ENCODE assay signal across 9 cellular contexts in the genomic region with DNA sequence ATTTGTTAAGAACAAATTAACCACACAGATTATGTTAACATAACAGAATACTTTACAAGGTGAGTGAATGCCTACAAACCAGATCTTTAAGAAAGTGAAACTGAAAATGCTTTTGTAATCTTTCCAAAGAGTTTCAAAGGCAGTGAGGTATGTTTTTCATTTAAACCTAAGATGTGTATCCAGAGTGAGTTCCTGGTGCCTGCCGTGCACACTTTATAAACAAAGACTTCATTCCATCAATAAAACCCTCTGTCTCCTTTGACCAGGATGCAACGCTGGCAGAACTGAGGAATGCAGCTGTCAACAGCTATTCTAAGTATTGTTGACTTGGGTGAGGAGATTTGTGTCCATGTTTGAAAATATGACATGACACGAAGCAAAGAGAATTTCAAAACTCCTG.
A peak's percentile ranks its signal among the peaks of the same experiment; 100 is the strongest.
DNase-seq lines count a peak whose midpoint lies in the region; ATAC-seq, FAIRE-seq and TF ChIP-seq lines count a peak whose summit lies in the region.
"Had no signal": no experiment of that assay in that cellular context is flagged by ENCODE, and none has a peak within 500 bp of the region (broad histone marks: within the 10 kb centered on the region; RNA-seq: fewer than 3 reads in every experiment).

No MANE protein-coding gene starts in this region.

- no peak overlapping the region for H3K27ac Mint-ChIP-seq in astrocyte (ENCODE audit: unreplicated experiment)
- H3K27ac Mint-ChIP-seq in naive thymus-derived CD8-positive, alpha-beta T cell, result peak overlapping the region; percentile 13 to 89 (median 63)

- ATAC-seq in HG02798 (IDR thresholded peaks at IDR 0.05; ENCODE audit: poor library complexity, unreplicated experiment) (peak; percentile 66), right cardiac atrium (no peak)
- ATAC-seq in naive thymus-derived CD8-positive, alpha-beta T cell, result peak in 1 of 2 donors; percentile 36

- no peaks in the 10 kb centered on the region for H4K20me1 ChIP-seq in astrocyte (ENCODE audit: insufficient read depth, low read length)

- H3K4me3 ChIP-seq in astrocyte (ENCODE audit: insufficient read depth, low read depth, low read length), result no peak overlapping the region
- H3K4me3 ChIP-seq in right cardiac atrium (ENCODE audit: low read length), result no peak overlapping the region

- POLR2A ChIA-PET in naive thymus-derived CD8-positive, alpha-beta T cell (lab: Charles Lee), result no interaction called here

- H3K27ac ChIP-seq in astrocyte (ENCODE audit: low read depth, low read length), result no peak overlapping the region
- no peak overlapping the region for H3K27ac ChIP-seq in right cardiac atrium (ENCODE audit: low read length)
- H3K27ac ChIP-seq: WERI-Rb-1 had no signal

- intact Hi-C loops in right cardiac atrium (cut with DNase I), result no loop called here

- H3K4me1 Mint-ChIP-seq in astrocyte (ENCODE audit: low read depth, unreplicated experiment), result peaks cover 1% of the 10 kb centered on the region
- H3K4me1 Mint-ChIP-seq in naive thymus-derived CD8-positive, alpha-beta T cell, result peaks cover 7 to 29% (median 25%) of the 10 kb centered on the region in 4 donors

- no peaks in the 10 kb centered on the region for H3K36me3 ChIP-seq in astrocyte (ENCODE audit: insufficient read depth, low read length)
- H3K36me3 ChIP-seq: WERI-Rb-1 had no signal

- peaks cover 6% of the 10 kb centered on the region for H3K27me3 ChIP-seq in astrocyte (ENCODE audit: insufficient read depth, low read length)
- no peaks in the 10 kb centered on the region for H3K27me3 ChIP-seq in right cardiac atrium (ENCODE audit: control insufficient read depth, insufficient read depth)

- H3K9me3 Mint-ChIP-seq in astrocyte (ENCODE audit: unreplicated experiment), result no peaks in the 10 kb centered on the region
- H3K9me3 Mint-ChIP-seq in naive thymus-derived CD8-positive, alpha-beta T cell, result no peaks in the 10 kb centered on the region

- H3K9me3 ChIP-seq in astrocyte (ENCODE audit: insufficient read depth, low read depth, low read length), result no peaks in the 10 kb centered on the region
- no peaks in the 10 kb centered on the region for H3K9me3 ChIP-seq in right cardiac atrium (ENCODE audit: control insufficient read depth, low read length)

- H3K27me3 Mint-ChIP-seq in astrocyte (ENCODE audit: low read depth, unreplicated experiment), result no peaks in the 10 kb centered on the region
- no peaks in the 10 kb centered on the region for H3K27me3 Mint-ChIP-seq in naive thymus-derived CD8-positive, alpha-beta T cell

- H3K4me2 ChIP-seq in astrocyte (ENCODE audit: low read length), result peak overlapping the region; percentile 72

- no peaks in the 10 kb centered on the region for H3K79me2 ChIP-seq in astrocyte (ENCODE audit: insufficient read depth, low read length)

- no peak for FAIRE-seq in astrocyte (lab: Jason Lieb, UNC)

- peak; percentile 17 for DNase-seq in EL
- no peak for DNase-seq in astrocyte (ENCODE audit: low read depth)
- DNase-seq in naive thymus-derived CD8-positive, alpha-beta T cell, result peak in 1 of 10 donors; percentile 17
- no peak for DNase-seq in retina
- DNase-seq in NCI-H1105 (lab: John Stamatoyannopoulos, UW), result no peak
- DNase-seq in mesenteric fat pad (ENCODE audit: low spot score), result no peak
- no peak for DNase-seq in right cardiac atrium
- DNase-seq: WERI-Rb-1 had no signal

- WGBS in right cardiac atrium, result 28% methylated on average over 3 of the region's 3 CpGs

- H3K4me1 ChIP-seq in astrocyte (ENCODE audit: insufficient read depth, low read length), result peaks cover 23% of the 10 kb centered on the region
- H3K4me1 ChIP-seq in right cardiac atrium (ENCODE audit: control insufficient read depth, insufficient read depth, low read length), result peaks cover 3% of the 10 kb centered on the region

- no peak overlapping the region for H3K4me3 Mint-ChIP-seq in astrocyte (ENCODE audit: unreplicated experiment)
- H3K4me3 Mint-ChIP-seq in naive thymus-derived CD8-positive, alpha-beta T cell, result peak overlapping the region; percentile 46 to 78 (median 68)

- no peaks in the 10 kb centered on the region for H3K36me3 Mint-ChIP-seq in astrocyte (ENCODE audit: low read depth, unreplicated experiment)
- no peaks in the 10 kb centered on the region for H3K36me3 Mint-ChIP-seq in naive thymus-derived CD8-positive, alpha-beta T cell

- H2AFZ ChIP-seq in astrocyte (ENCODE audit: low read depth, low read length), result no peak overlapping the region

- TF ChIP-seq CTCF in astrocyte (IDR thresholded peaks at IDR 0.05; ENCODE audit: insufficient read depth, low read depth, low read length), result no peak

- H3K9ac ChIP-seq in astrocyte (ENCODE audit: low read length), result no peak overlapping the region
